Comparison of ENCODE assay signal across 8 cellular contexts in the genomic region with DNA sequence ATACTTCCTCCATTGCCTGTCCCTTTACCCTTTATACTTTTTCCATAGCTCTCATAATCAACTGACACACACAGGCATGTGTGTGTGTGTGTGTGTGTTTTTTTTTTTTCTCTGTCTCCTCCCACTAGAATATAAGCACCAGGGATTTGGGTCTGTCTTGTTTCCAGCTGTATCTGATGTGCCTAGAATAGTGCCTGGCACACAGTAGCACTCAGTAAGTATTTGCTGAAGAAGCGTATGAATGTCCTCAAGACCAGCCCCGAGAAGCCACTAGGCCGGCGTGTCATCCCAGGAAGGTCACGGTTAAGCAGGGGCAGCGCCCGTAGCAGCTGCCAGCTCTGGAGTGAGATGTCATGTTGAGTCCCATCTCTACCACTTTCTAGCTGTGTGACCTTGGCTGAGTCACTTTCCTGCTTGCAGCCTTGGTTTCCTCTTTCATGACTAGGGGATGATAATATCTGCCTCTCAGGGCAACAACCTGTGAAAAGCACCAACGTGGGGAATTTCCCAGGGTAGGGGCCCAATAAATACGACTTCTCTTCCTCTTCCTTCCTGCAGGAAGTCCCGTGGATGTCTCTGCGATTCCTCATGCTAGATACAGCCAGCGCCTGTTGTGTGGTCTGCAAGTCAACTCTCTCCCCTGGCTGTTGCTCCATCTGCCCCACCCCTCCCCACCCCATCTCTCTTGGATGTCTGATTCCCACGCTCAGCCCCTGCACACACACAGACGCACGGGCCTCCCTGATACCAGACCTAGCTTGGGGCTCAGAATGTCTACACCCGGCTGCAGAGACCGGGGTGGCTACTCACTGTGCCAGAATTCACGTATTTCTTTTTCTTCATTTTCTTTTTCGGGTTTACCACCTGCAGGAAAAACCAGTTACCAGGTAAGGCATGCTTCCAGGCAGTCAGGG. TPM values are rescaled to one million over a fixed set of nuclear protein-coding genes. Genes with fewer than 3 reads are reported as not detected.
DNase-seq lines count a peak whose midpoint lies in the region; ATAC-seq, FAIRE-seq and TF ChIP-seq lines count a peak whose summit lies in the region.

No MANE protein-coding gene starts in this region.

- H3K27ac ChIP-seq in DOHH2 (ENCODE audit: low read depth, low read length) (no peak overlapping the region), astrocyte (ENCODE audit: low read depth, low read length) (no peak overlapping the region)

- H3K27ac Mint-ChIP-seq in astrocyte (ENCODE audit: unreplicated experiment), result no peak overlapping the region

- peaks cover 13% of the 10 kb centered on the region for H3K27me3 Mint-ChIP-seq in astrocyte (ENCODE audit: low read depth, unreplicated experiment)

- H3K9ac ChIP-seq in astrocyte (ENCODE audit: low read length), result no peak overlapping the region

- H3K4me1 ChIP-seq in DOHH2 (ENCODE audit: control insufficient read depth, low read length) (peaks cover 44% of the 10 kb centered on the region), astrocyte (ENCODE audit: insufficient read depth, low read length) (peaks cover 6% of the 10 kb centered on the region)

- H3K36me3 ChIP-seq in DOHH2 (ENCODE audit: control insufficient read depth, low read length) (no peaks in the 10 kb centered on the region), astrocyte (ENCODE audit: insufficient read depth, low read length) (no peaks in the 10 kb centered on the region)

- no peaks in the 10 kb centered on the region for H3K36me3 Mint-ChIP-seq in astrocyte (ENCODE audit: low read depth, unreplicated experiment)

- H3K27me3 ChIP-seq in DOHH2 (ENCODE audit: control insufficient read depth, low read length) (peaks cover 3% of the 10 kb centered on the region), astrocyte (ENCODE audit: insufficient read depth, low read length) (no peaks in the 10 kb centered on the region)

- TF ChIP-seq CTCF in DOHH2 (IDR thresholded peaks at IDR 0.05; ENCODE audit: low read depth, low read length, poor library complexity, severe bottlenecking) (no peak), astrocyte (IDR thresholded peaks at IDR 0.05; ENCODE audit: insufficient read depth, low read depth, low read length) (no peak)

- no peaks in the 10 kb centered on the region for H3F3A ChIP-seq in DOHH2 (ENCODE audit: control insufficient read depth, insufficient read depth)

- H3K9me3 Mint-ChIP-seq in astrocyte (ENCODE audit: unreplicated experiment), result no peaks in the 10 kb centered on the region

- ATAC-seq in HG02885 (IDR thresholded peaks at IDR 0.05; ENCODE audit: poor library complexity, unreplicated experiment), result peak; percentile 35

- H3K4me3 ChIP-seq in DOHH2 (ENCODE audit: low read length) (peak overlapping the region; percentile 5; the same call in 1 of the 2 replicates), astrocyte (ENCODE audit: insufficient read depth, low read depth, low read length) (no peak overlapping the region)

- peaks cover 18% of the 10 kb centered on the region for H3K4me1 Mint-ChIP-seq in astrocyte (ENCODE audit: low read depth, unreplicated experiment)

- peak overlapping the region; percentile 28 for H3K4me2 ChIP-seq in DOHH2 (ENCODE audit: low read length)
- peak overlapping the region; percentile 15 for H3K4me2 ChIP-seq in astrocyte (ENCODE audit: low read length)

- H3K9me2 ChIP-seq in DOHH2 (replicated peaks; ENCODE audit: control insufficient read depth, low read length), result no peaks in the 10 kb centered on the region

- peak; percentile 62 for DNase-seq in T-helper 9 cell
- peak; percentile 17 for DNase-seq in astrocyte (ENCODE audit: low read depth)
- peak; percentile 69 to 78 for DNase-seq in stimulated activated CD4-positive, alpha-beta T cell treated with anti-CD3 and anti-CD28 coated beads, Interleukin-2, amount 100 ng/mL, for 24 hours
- DNase-seq in NCI-H345 treated with DMSO at 0.1 percent for 48 hours (lab: John Stamatoyannopoulos, UW; ENCODE audit: unreplicated experiment), result no peak
- DNase-seq in DMS79 (lab: John Stamatoyannopoulos, UW), result no peak
- no peak for DNase-seq in AG20443 (ENCODE audit: low spot score)

- H4K20me1 ChIP-seq in DOHH2 (ENCODE audit: control insufficient read depth, insufficient read depth, low read depth, low read length), result no peaks in the 10 kb centered on the region
- H4K20me1 ChIP-seq in astrocyte (ENCODE audit: insufficient read depth, low read length), result no peaks in the 10 kb centered on the region

- H3K9me3 ChIP-seq in DOHH2 (ENCODE audit: control insufficient read depth, insufficient read depth, low read length) (no peaks in the 10 kb centered on the region), astrocyte (ENCODE audit: insufficient read depth, low read depth, low read length) (no peaks in the 10 kb centered on the region)

- H3K4me3 Mint-ChIP-seq in astrocyte (ENCODE audit: unreplicated experiment), result no peak overlapping the region

- no peak overlapping the region for H2AFZ ChIP-seq in astrocyte (ENCODE audit: low read depth, low read length)

- FAIRE-seq in astrocyte (lab: Jason Lieb, UNC), result no peak

- no peaks in the 10 kb centered on the region for H3K79me2 ChIP-seq in DOHH2 (ENCODE audit: control insufficient read depth, low read length)
- H3K79me2 ChIP-seq in astrocyte (ENCODE audit: insufficient read depth, low read length), result no peaks in the 10 kb centered on the region

RNA-seq across cellular contexts. Expression of a gene that starts 58.1 kb away (rescaled TPM):
- 0.14 and 0.16 TPM in 2 replicates for total RNA-seq in astrocyte

Comparison
In these comparisons a context has a peak if more than half of its experiments do, and no peak if none do; other contexts are left out.
1. DNase-seq: peak in T-helper 9 cell (single experiment), astrocyte (single experiment) and stimulated activated CD4-positive, alpha-beta T cell treated with anti-CD3 and anti-CD28 coated beads, Interleukin-2, amount 100 ng/mL, for 24 hours (2 of 2); none in NCI-H345 treated with DMSO at 0.1 percent for 48 hours (single experiment), DMS79 (single experiment) and AG20443 (single experiment).